11 cellular contexts compared by ENCODE assay signal in genomic region chr13:49858183-49858856, GRCh38.
A peak's percentile ranks its signal among the peaks of the same experiment; 100 is the strongest.
DNase-seq lines count a peak whose midpoint lies in the region; ATAC-seq, FAIRE-seq and TF ChIP-seq lines count a peak whose summit lies in the region.
"Had no signal": no experiment of that assay in that cellular context is flagged by ENCODE, and none has a peak within 500 bp of the region (broad histone marks: within the 10 kb centered on the region; RNA-seq: fewer than 3 reads in every experiment).

No MANE protein-coding gene starts in this region.

- H3K9me3 ChIP-seq in breast epithelium, result peaks cover 0 to 10% of the 10 kb centered on the region in 2 donors
- H3K9me3 ChIP-seq in astrocyte (ENCODE audit: insufficient read depth, low read depth, low read length), result peaks cover 8% of the 10 kb centered on the region
- peaks cover 24% of the 10 kb centered on the region for H3K9me3 ChIP-seq in HepG2 (ENCODE audit: low read length)

- peak overlapping the region; percentile 50 for H3K4me3 Mint-ChIP-seq in MCF 10A (ENCODE audit: unreplicated experiment)
- H3K4me3 Mint-ChIP-seq in astrocyte (ENCODE audit: unreplicated experiment), result no peak overlapping the region

- 2% methylated on average over 3 of the region's 3 CpGs for WGBS in HepG2 (ENCODE audit: low lambda C conversion rate)

- peak overlapping the region; percentile 91 for H3K27ac Mint-ChIP-seq in MCF 10A (ENCODE audit: low read depth, unreplicated experiment)
- H3K27ac Mint-ChIP-seq in astrocyte (ENCODE audit: unreplicated experiment), result peak overlapping the region; percentile 94

- no peak overlapping the region for H3K4me3 ChIP-seq in breast epithelium
- H3K4me3 ChIP-seq in astrocyte (ENCODE audit: insufficient read depth, low read depth, low read length), result no peak overlapping the region
- peak overlapping the region in 1 of 3 experiments; percentile 45; a peak in 2 of 6 replicates for H3K4me3 ChIP-seq in HepG2 (replicated peaks in 1 of 3; ENCODE audit: insufficient read depth in 1 of 3, low read depth in 2 of 3, low read length in 3 of 3)

- CTCF ChIA-PET in MCF 10A (lab: Yijun Ruan, JAX), result interaction anchor here (1.6 kb wide), 1 partner anchor 78 kb away, joined by 4 read pairs; the partner anchor contains the start of gene SPRYD7
- CTCF ChIA-PET in HepG2 (lab: Yijun Ruan, JAX; ENCODE audit: low intra/inter-chr PET ratio, low total read pairs), result no interaction called here

- H3K4me1 Mint-ChIP-seq in MCF 10A (ENCODE audit: insufficient read depth, unreplicated experiment), result peaks cover 19% of the 10 kb centered on the region
- H3K4me1 Mint-ChIP-seq in astrocyte (ENCODE audit: low read depth, unreplicated experiment), result peaks cover 20% of the 10 kb centered on the region

- H3K36me3 ChIP-seq in breast epithelium (no peaks in the 10 kb centered on the region), astrocyte (ENCODE audit: insufficient read depth, low read length) (no peaks in the 10 kb centered on the region), HepG2 (replicated peaks in 1 of 2; ENCODE audit: control insufficient read depth in 1 of 2, insufficient read depth in 2 of 2, low read length in 2 of 2) (no peaks in the 10 kb centered on the region)

- H3K9me3 Mint-ChIP-seq in MCF 10A (ENCODE audit: unreplicated experiment) (peaks cover 7% of the 10 kb centered on the region), astrocyte (ENCODE audit: unreplicated experiment) (peaks cover 3% of the 10 kb centered on the region)

- ATAC-seq in HepG2 (peak; percentile 97), GM19324 (IDR thresholded peaks at IDR 0.05; ENCODE audit: low FRiP score, unreplicated experiment) (no peak)

- TF ChIP-seq CTCF in MCF 10A (IDR thresholded peaks at IDR 0.05; ENCODE audit: unreplicated experiment) (no peak), breast epithelium (IDR thresholded peaks at IDR 0.05) (no peak), astrocyte (IDR thresholded peaks at IDR 0.05; ENCODE audit: insufficient read depth, low read depth, low read length) (no peak), HepG2 (CRISPR knock-in tag; IDR thresholded peaks at IDR 0.05) (no peak)

- no peaks in the 10 kb centered on the region for H3K27me3 ChIP-seq in breast epithelium
- no peaks in the 10 kb centered on the region for H3K27me3 ChIP-seq in astrocyte (ENCODE audit: insufficient read depth, low read length)
- H3K27me3 ChIP-seq in HepG2 (ENCODE audit: control insufficient read depth in 1 of 2, insufficient read depth in 2 of 2, low read length in 2 of 2), result no peaks in the 10 kb centered on the region

- no peak for TF ChIP-seq RAD21 in HepG2 (CRISPR knock-in tag; IDR thresholded peaks at IDR 0.05)

- TF ChIP-seq EP300 in HepG2 (IDR thresholded peaks at IDR 0.05; ENCODE audit: low read depth in 2 of 2, low read length in 2 of 2) (peak; percentile 94 to 95), HepG2 (CRISPR knock-in tag; IDR thresholded peaks at IDR 0.05; ENCODE audit: borderline replicate concordance) (peak; percentile 50; the same call in 1 of the 2 replicates)

- no peak for TF ChIP-seq POLR2A in breast epithelium (IDR thresholded peaks at IDR 0.05)
- no peak for TF ChIP-seq POLR2A in HepG2 (IDR thresholded peaks at IDR 0.05; ENCODE audit: insufficient read depth in 1 of 2, low read depth in 2 of 2, low read length in 2 of 2)

- H3K9ac ChIP-seq in astrocyte (ENCODE audit: low read length), result peak overlapping the region; percentile 76
- H3K9ac ChIP-seq in HepG2 (ENCODE audit: insufficient read depth, low read depth, low read length), result peak overlapping the region; percentile 57

- H3K27me3 Mint-ChIP-seq in MCF 10A (ENCODE audit: insufficient read depth, unreplicated experiment) (no peaks in the 10 kb centered on the region), astrocyte (ENCODE audit: low read depth, unreplicated experiment) (no peaks in the 10 kb centered on the region)

- H3K27ac ChIP-seq in breast epithelium, result peak overlapping the region in 1 of 2 donors; percentile 1
- H3K27ac ChIP-seq in astrocyte (ENCODE audit: low read depth, low read length), result peak overlapping the region; percentile 86
- H3K27ac ChIP-seq in HepG2 (ENCODE audit: extremely low read length, insufficient read depth, low read length), result peak overlapping the region; percentile 81

- POLR2A ChIA-PET in MCF 10A (lab: Yijun Ruan, JAX) (interaction anchor here (1.0 to 2.1 kb wide), 8 partner anchors 27 to 415 kb away, joined by 3 to 15 read pairs (median 6); partner anchors contain the start of genes CAB39L, EBPL, SETDB2 and SPRYD7), HepG2 (lab: Yijun Ruan, JAX) (interaction anchor here (0.7 to 1.6 kb wide), 3 partner anchors 78 to 1355 kb away, joined by 3 to 4 read pairs (median 4); partner anchors contain the start of gene SPRYD7)

- H3K4me1 ChIP-seq in breast epithelium (no peaks in the 10 kb centered on the region), astrocyte (ENCODE audit: insufficient read depth, low read length) (peaks cover 20% of the 10 kb centered on the region), HepG2 (ENCODE audit: insufficient read depth, low read length) (peaks cover 41% of the 10 kb centered on the region)

- H3K36me3 Mint-ChIP-seq in MCF 10A (ENCODE audit: insufficient read depth, unreplicated experiment) (no peaks in the 10 kb centered on the region), astrocyte (ENCODE audit: low read depth, unreplicated experiment) (no peaks in the 10 kb centered on the region)

- H3K4me2 ChIP-seq in astrocyte (ENCODE audit: low read length) (peak overlapping the region; percentile 74), HepG2 (ENCODE audit: low read depth, low read length) (peak overlapping the region; percentile 74)

- H4K20me1 ChIP-seq in astrocyte (ENCODE audit: insufficient read depth, low read length) (no peaks in the 10 kb centered on the region), HepG2 (ENCODE audit: insufficient read depth, low read length) (no peaks in the 10 kb centered on the region)

- H2AFZ ChIP-seq in astrocyte (ENCODE audit: low read depth, low read length) (peak overlapping the region; percentile 5), HepG2 (ENCODE audit: low read length) (no peak overlapping the region)

- no TSS peak for BruUV-seq in MCF 10A (replicated peaks; lab: Mats Ljungman, UMichigan)
- TSS peak; percentile 66 for BruUV-seq in HepG2 (replicated peaks; lab: Mats Ljungman, UMichigan)

- intact Hi-C loops in MCF 10A (cut with micrococcal nuclease), result loop anchor here (1.0 to 2.0 kb wide), 2 partner anchors 48 to 77 kb away; no protein-coding TSS in a partner anchor
- intact Hi-C loops in breast epithelium (cut with DNase I; ENCODE audit: low total_unique reads), result no loop called here
- intact Hi-C loops in HepG2 (cut with micrococcal nuclease; ENCODE audit: unreplicated experiment), result loop anchor here (2.0 kb wide), 1 partner anchor 78 kb away; the partner anchor contains the start of gene SPRYD7

- in situ Hi-C loops in HepG2 (cut with HindIII; ENCODE audit: extremely low pct_ligation_motif_present, low pct_unique_long_range_greater_than_20kb), result no loop called here

- peak; percentile 65 for FAIRE-seq in astrocyte (lab: Jason Lieb, UNC)
- peak; percentile 56 for FAIRE-seq in HepG2 (lab: Jason Lieb, UNC)
- no peak for FAIRE-seq in urothelium cell line (lab: Jason Lieb, UNC)

- H3K79me2 ChIP-seq in astrocyte (ENCODE audit: insufficient read depth, low read length) (no peaks in the 10 kb centered on the region), HepG2 (ENCODE audit: insufficient read depth, low read length) (no peaks in the 10 kb centered on the region)

- DNase-seq in MCF 10A (ENCODE audit: unreplicated experiment) (peak; percentile 84), breast epithelium (ENCODE audit: low spot score in 2 of 2) (no peak), astrocyte (ENCODE audit: low read depth) (peak; percentile 98), HepG2 (ENCODE audit: low spot score) (peak; percentile 95), urothelium cell line (ENCODE audit: low spot score) (peak; percentile 54), dermis blood vessel endothelial cell (no peak)
- DNase-seq in activated CD4-positive, alpha-beta T cell treated with anti-CD3 and anti-CD28 coated beads, Interleukin-2, amount 50 U/mL, for 1 hour, result no peak
- DNase-seq: GOT3; NCI-H526 treated with DMSO at 0.1 percent for 48 hours; stimulated activated naive CD4-positive, alpha-beta T cell had no signal

TF ChIP-seq in HepG2, 621 proteins besides CTCF, POLR2A, EP300 and RAD21 (continues in another document):
- TF ChIP-seq MLX (CRISPR knock-in tag; IDR thresholded peaks at IDR 0.05) (peak; percentile 87), HOXA9 (CRISPR knock-in tag; IDR thresholded peaks at IDR 0.05; ENCODE audit: borderline replicate concordance) (no peak)

Comparison
In these comparisons a context has a peak if more than half of its experiments do, and no peak if none do; other contexts are left out.
1. DNase-seq: peak in MCF 10A (single experiment), astrocyte (single experiment), HepG2 (single experiment) and urothelium cell line (single experiment); none in breast epithelium (0 of 2), dermis blood vessel endothelial cell (single experiment) and activated CD4-positive, alpha-beta T cell treated with anti-CD3 and anti-CD28 coated beads, Interleukin-2, amount 50 U/mL, for 1 hour (single experiment).